ENCODE assay signal across 7 cellular contexts in the genomic region with DNA sequence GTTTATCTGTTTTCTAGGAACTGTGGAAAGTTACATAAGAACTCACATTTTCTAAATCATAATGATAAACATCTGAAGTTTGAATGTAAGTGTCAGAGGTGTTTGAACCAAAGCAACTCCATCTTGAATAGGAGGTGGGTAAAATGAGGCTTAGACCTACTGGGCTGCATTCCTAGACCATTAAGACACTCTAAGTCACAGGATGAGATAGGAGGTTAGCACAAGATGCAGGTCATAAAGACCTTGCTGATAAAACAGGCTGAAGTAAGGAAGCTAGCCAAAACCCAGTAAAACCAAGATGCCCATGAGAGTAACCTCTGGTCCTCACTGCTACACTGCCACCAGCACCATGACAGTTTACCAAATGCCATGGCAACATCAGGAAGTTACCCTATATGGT.
"Had no signal": no experiment of that assay in that cellular context is flagged by ENCODE, and none has a peak within 500 bp of the region (broad histone marks: within the 10 kb centered on the region; RNA-seq: fewer than 3 reads in every experiment).

No MANE protein-coding gene starts in this region.

- H3K4me3 Mint-ChIP-seq: IgD-negative memory B cell had no signal

- ATAC-seq: HepG2 had no signal

- DNase-seq: IMR-90, KBM-7, KG1 had no signal

- FAIRE-seq: HepG2, HTR-8/SVneo had no signal

- H3K27me3 Mint-ChIP-seq: IgD-negative memory B cell had no signal

- H3K27ac ChIP-seq: HL-60 had no signal
